32 cellular contexts compared by ENCODE assay signal in genomic region chr4:93649828-93650227, GRCh38.
"Had no signal": no experiment of that assay in that cellular context is flagged by ENCODE, and none has a peak within 500 bp of the region (broad histone marks: within the 10 kb centered on the region; RNA-seq: fewer than 3 reads in every experiment).

No MANE protein-coding gene starts in this region.

- H3K27ac Mint-ChIP-seq: activated CD4-positive, alpha-beta memory T cell treated with anti-CD3 and anti-CD28 coated beads, Interleukin-2, amount 10 ng/mL, durations not matched to agents 7 days and 5 days; activated CD8-positive, alpha-beta memory T cell treated with anti-CD3 and anti-CD28 coated beads, Interleukin-2, amount 10 ng/mL, durations not matched to agents 7 days and 5 days; activated naive CD4-positive, alpha-beta T cell treated with anti-CD3 and anti-CD28 coated beads, Interleukin-2, amount 10 ng/mL, durations not matched to agents 7 days and 5 days; activated naive CD8-positive, alpha-beta T cell; activated naive CD8-positive, alpha-beta T cell treated with anti-CD3 and anti-CD28 coated beads, Interleukin-2, amount 50 U/mL, for 24 hours had no signal

- H3K36me3 Mint-ChIP-seq: activated CD8-positive, alpha-beta memory T cell treated with anti-CD3 and anti-CD28 coated beads, Interleukin-2, amount 10 ng/mL, durations not matched to agents 7 days and 5 days; activated naive CD4-positive, alpha-beta T cell treated with anti-CD3 and anti-CD28 coated beads, Interleukin-2, amount 10 ng/mL, durations not matched to agents 7 days and 5 days; activated naive CD8-positive, alpha-beta T cell had no signal

- H3K27ac ChIP-seq: brain microvascular endothelial cell, PC-9, RWPE1, VCaP had no signal

- H3K9me3 Mint-ChIP-seq: activated CD4-positive, alpha-beta memory T cell treated with anti-CD3 and anti-CD28 coated beads, Interleukin-2, amount 10 ng/mL, durations not matched to agents 7 days and 5 days; activated naive CD8-positive, alpha-beta T cell treated with anti-CD3 and anti-CD28 coated beads, Interleukin-2, amount 50 U/mL, for 24 hours had no signal

- H3K36me3 ChIP-seq: brain microvascular endothelial cell, MG63 had no signal

- DNase-seq: activated CD4-positive, alpha-beta memory T cell treated with anti-CD3 and anti-CD28 coated beads, Interleukin-2, amount 10 ng/mL, durations not matched to agents 7 days and 5 days; activated CD4-positive, alpha-beta T cell treated with anti-CD3 and anti-CD28 coated beads for 1 hour; activated CD4-positive, alpha-beta T cell treated with anti-CD3 and anti-CD28 coated beads for 48 hours; activated CD4-positive, CD25-positive, alpha-beta regulatory T cell; activated CD8-positive, alpha-beta memory T cell treated with anti-CD3 and anti-CD28 coated beads for 24 hours; activated CD8-positive, alpha-beta memory T cell treated with anti-CD3 and anti-CD28 coated beads, Interleukin-2, amount 10 ng/mL, durations not matched to agents 7 days and 5 days; activated CD8-positive, alpha-beta memory T cell treated with anti-CD3 and anti-CD28 coated beads, Interleukin-2, amount 50 U/mL, for 48 hours; activated effector memory CD4-positive, alpha-beta T cell treated with Interleukin-2 at 50 U/mL for 16 hours; activated naive CD4-positive, alpha-beta T cell treated with anti-CD3 and anti-CD28 coated beads, Interleukin-2, amount 10 ng/mL, durations not matched to agents 7 days and 5 days; activated naive CD8-positive, alpha-beta T cell treated with anti-CD3 and anti-CD28 coated beads, Interleukin-2, amount 50 U/mL, for 24 hours; activated T-cell treated with anti-CD3 and anti-CD28 coated beads, Interleukin-2, amount 50 U/mL, for 48 hours; anterior cingulate cortex; brain microvascular endothelial cell; central memory CD4-positive, alpha-beta T cell; Kasumi-1; MG63; MV-4-11; NCI-H1092; NCI-H1436 treated with DMSO at 0.1 percent for 48 hours; NCI-H1694 treated with DMSO at 0.1 percent for 48 hours; NCI-H2029; NCI-H345; NCI-H524 treated with DMSO at 0.1 percent for 48 hours; PC-9; SIG-M5; SW 1271; T-helper 1 cell; T-helper 2 cell; T-helper 9 cell had no signal

- H3K27me3 ChIP-seq: brain microvascular endothelial cell, MG63 had no signal

- H3K9me3 ChIP-seq: MG63 had no signal

- H3K4me1 Mint-ChIP-seq: activated CD4-positive, alpha-beta memory T cell treated with anti-CD3 and anti-CD28 coated beads, Interleukin-2, amount 10 ng/mL, durations not matched to agents 7 days and 5 days; activated CD8-positive, alpha-beta memory T cell treated with anti-CD3 and anti-CD28 coated beads, Interleukin-2, amount 10 ng/mL, durations not matched to agents 7 days and 5 days; activated naive CD4-positive, alpha-beta T cell treated with anti-CD3 and anti-CD28 coated beads, Interleukin-2, amount 10 ng/mL, durations not matched to agents 7 days and 5 days; activated naive CD8-positive, alpha-beta T cell treated with anti-CD3 and anti-CD28 coated beads, Interleukin-2, amount 50 U/mL, for 24 hours had no signal

- H3K4me3 Mint-ChIP-seq: activated CD4-positive, alpha-beta memory T cell treated with anti-CD3 and anti-CD28 coated beads, Interleukin-2, amount 10 ng/mL, durations not matched to agents 7 days and 5 days; activated CD8-positive, alpha-beta memory T cell treated with anti-CD3 and anti-CD28 coated beads, Interleukin-2, amount 10 ng/mL, durations not matched to agents 7 days and 5 days; activated naive CD4-positive, alpha-beta T cell treated with anti-CD3 and anti-CD28 coated beads, Interleukin-2, amount 10 ng/mL, durations not matched to agents 7 days and 5 days; activated naive CD8-positive, alpha-beta T cell; activated naive CD8-positive, alpha-beta T cell treated with anti-CD3 and anti-CD28 coated beads, Interleukin-2, amount 50 U/mL, for 24 hours had no signal

- H3K27me3 Mint-ChIP-seq: activated CD4-positive, alpha-beta memory T cell treated with anti-CD3 and anti-CD28 coated beads, Interleukin-2, amount 10 ng/mL, durations not matched to agents 7 days and 5 days; activated CD8-positive, alpha-beta memory T cell treated with anti-CD3 and anti-CD28 coated beads, Interleukin-2, amount 10 ng/mL, durations not matched to agents 7 days and 5 days; activated naive CD4-positive, alpha-beta T cell treated with anti-CD3 and anti-CD28 coated beads, Interleukin-2, amount 10 ng/mL, durations not matched to agents 7 days and 5 days; activated naive CD8-positive, alpha-beta T cell; activated naive CD8-positive, alpha-beta T cell treated with anti-CD3 and anti-CD28 coated beads, Interleukin-2, amount 50 U/mL, for 24 hours had no signal

- H3K4me3 ChIP-seq: MG63, PC-9 had no signal
